In genomic region chr10:61958311-61958710, GRCh38 we compare ENCODE assay signal across 20 cellular contexts. TPM values are rescaled to one million over a fixed set of nuclear protein-coding genes. Genes with fewer than 3 reads are reported as not detected.
DNase-seq lines count a peak whose midpoint lies in the region; ATAC-seq, FAIRE-seq and TF ChIP-seq lines count a peak whose summit lies in the region.
"Had no signal": no experiment of that assay in that cellular context is flagged by ENCODE, and none has a peak within 500 bp of the region (broad histone marks: within the 10 kb centered on the region; RNA-seq: fewer than 3 reads in every experiment).

No MANE protein-coding gene starts in this region.

- no peaks in the 10 kb centered on the region for H3K9me3 Mint-ChIP-seq in activated CD8-positive, alpha-beta T cell treated with anti-CD3 and anti-CD28 coated beads for 36 hours
- H3K9me3 Mint-ChIP-seq in activated CD8-positive, alpha-beta T cell treated with anti-CD3 and anti-CD28 coated beads, Interleukin-2, amount 10 ng/mL, durations not matched to agents 7 days and 5 days (ENCODE audit: insufficient read depth): no peaks in the 10 kb centered on the region
- no peaks in the 10 kb centered on the region for H3K9me3 Mint-ChIP-seq in CD4-positive, alpha-beta memory T cell
- H3K9me3 Mint-ChIP-seq in activated B cell treated with CpG ODN at 0.5 μM for 24 hours: no peaks in the 10 kb centered on the region
- no peaks in the 10 kb centered on the region for H3K9me3 Mint-ChIP-seq in naive B cell
- H3K9me3 Mint-ChIP-seq in activated CD8-positive, alpha-beta memory T cell treated with anti-CD3 and anti-CD28 coated beads, Interleukin-2, amount 10 ng/mL, durations not matched to agents 7 days and 5 days (ENCODE audit: low read depth): no peaks in the 10 kb centered on the region

- no peak overlapping the region for H3K4me3 ChIP-seq in CD4-positive, alpha-beta memory T cell (ENCODE audit: low read length in 2 of 2)
- H3K4me3 ChIP-seq: MG63, Peyer's patch had no signal

- no peaks in the 10 kb centered on the region for H3K27me3 ChIP-seq in CD4-positive, alpha-beta memory T cell (ENCODE audit: insufficient read depth, low read length)
- H3K27me3 ChIP-seq: MG63, Peyer's patch had no signal

- no peaks in the 10 kb centered on the region for H3K36me3 ChIP-seq in CD4-positive, alpha-beta memory T cell (ENCODE audit: insufficient read depth, low read length)
- H3K36me3 ChIP-seq: Peyer's patch had no signal

- no peaks in the 10 kb centered on the region for H3K9me3 ChIP-seq in CD4-positive, alpha-beta memory T cell (ENCODE audit: control insufficient read depth in 1 of 2, low read length in 2 of 2)
- H3K9me3 ChIP-seq: MG63, Peyer's patch had no signal

- H3K4me3 Mint-ChIP-seq in activated CD8-positive, alpha-beta T cell treated with anti-CD3 and anti-CD28 coated beads for 36 hours: no peak overlapping the region
- H3K4me3 Mint-ChIP-seq in activated CD8-positive, alpha-beta T cell treated with anti-CD3 and anti-CD28 coated beads, Interleukin-2, amount 10 ng/mL, durations not matched to agents 7 days and 5 days: no peak overlapping the region
- no peak overlapping the region for H3K4me3 Mint-ChIP-seq in CD4-positive, alpha-beta memory T cell
- H3K4me3 Mint-ChIP-seq in activated B cell treated with CpG ODN at 0.5 μM for 24 hours (no peak overlapping the region), naive B cell (peak overlapping the region in 5 of 8 donors; percentile 7 to 75 (median 59))
- H3K4me3 Mint-ChIP-seq in activated CD8-positive, alpha-beta memory T cell treated with anti-CD3 and anti-CD28 coated beads, Interleukin-2, amount 10 ng/mL, durations not matched to agents 7 days and 5 days: no peak overlapping the region
- H3K4me3 Mint-ChIP-seq: CD14-positive monocyte had no signal

- ATAC-seq in activated CD8-positive, alpha-beta T cell treated with anti-CD3 and anti-CD28 coated beads for 36 hours: no peak
- ATAC-seq in activated CD8-positive, alpha-beta T cell treated with anti-CD3 and anti-CD28 coated beads, Interleukin-2, amount 10 ng/mL, durations not matched to agents 7 days and 5 days: no peak
- ATAC-seq in activated B cell treated with CpG ODN at 0.5 μM for 24 hours (ENCODE audit: low read depth): no peak
- ATAC-seq in naive B cell (ENCODE audit: low read depth in 2 of 2): no peak
- ATAC-seq in activated CD8-positive, alpha-beta memory T cell treated with anti-CD3 and anti-CD28 coated beads, Interleukin-2, amount 10 ng/mL, durations not matched to agents 7 days and 5 days: no peak

- H3K4me1 ChIP-seq in CD4-positive, alpha-beta memory T cell (ENCODE audit: insufficient read depth, low read length): peaks cover 38% of the 10 kb centered on the region

- CTCF ChIA-PET in activated CD8-positive, alpha-beta T cell treated with anti-CD3 and anti-CD28 coated beads for 36 hours (lab: Charles Lee): interaction anchor here (1.1 kb wide), 2 partner anchors 9 to 80 kb away, joined by 3 to 4 read pairs; no protein-coding TSS in a partner anchor
- CTCF ChIA-PET in activated CD8-positive, alpha-beta T cell treated with anti-CD3 and anti-CD28 coated beads, Interleukin-2, amount 10 ng/mL, durations not matched to agents 7 days and 5 days (lab: Charles Lee): interaction anchor here (1.0 to 1.1 kb wide), 3 partner anchors 9 to 62 kb away, joined by 3 to 5 read pairs (median 3); no protein-coding TSS in a partner anchor
- CTCF ChIA-PET in CD4-positive, alpha-beta memory T cell (lab: Charles Lee; ENCODE audit: partially characterized antibody): interaction anchor here (0.9 to 1.1 kb wide), 2 partner anchors 60 to 287 kb away, joined by 3 to 4 read pairs; no protein-coding TSS in a partner anchor
- CTCF ChIA-PET in activated B cell treated with CpG ODN at 0.5 μM for 24 hours (lab: Charles Lee): no interaction called here
- CTCF ChIA-PET in activated CD8-positive, alpha-beta memory T cell treated with anti-CD3 and anti-CD28 coated beads, Interleukin-2, amount 10 ng/mL, durations not matched to agents 7 days and 5 days (lab: Charles Lee): interaction anchor here (0.9 kb wide), 1 partner anchor 14 kb away, joined by 3 read pairs; no protein-coding TSS in a partner anchor

- no peaks in the 10 kb centered on the region for H3K27me3 Mint-ChIP-seq in activated CD8-positive, alpha-beta T cell treated with anti-CD3 and anti-CD28 coated beads for 36 hours
- no peaks in the 10 kb centered on the region for H3K27me3 Mint-ChIP-seq in activated CD8-positive, alpha-beta T cell treated with anti-CD3 and anti-CD28 coated beads, Interleukin-2, amount 10 ng/mL, durations not matched to agents 7 days and 5 days (ENCODE audit: low read depth)
- H3K27me3 Mint-ChIP-seq in CD4-positive, alpha-beta memory T cell: no peaks in the 10 kb centered on the region
- H3K27me3 Mint-ChIP-seq in activated B cell treated with CpG ODN at 0.5 μM for 24 hours (no peaks in the 10 kb centered on the region), naive B cell (no peaks in the 10 kb centered on the region)
- no peaks in the 10 kb centered on the region for H3K27me3 Mint-ChIP-seq in activated CD8-positive, alpha-beta memory T cell treated with anti-CD3 and anti-CD28 coated beads, Interleukin-2, amount 10 ng/mL, durations not matched to agents 7 days and 5 days

- intact Hi-C loops in activated CD8-positive, alpha-beta T cell treated with anti-CD3 and anti-CD28 coated beads for 36 hours (cut with micrococcal nuclease): no loop called here
- intact Hi-C loops in CD4-positive, alpha-beta memory T cell (cut with micrococcal nuclease): no loop called here
- intact Hi-C loops in activated B cell treated with CpG ODN at 0.5 μM for 24 hours (cut with micrococcal nuclease): loop anchor here (1.0 kb wide), 1 partner anchor 9 kb away; no protein-coding TSS in a partner anchor

- FAIRE-seq in GM19239 (lab: Jason Lieb, UNC): no peak
- FAIRE-seq: G401.6, H1 had no signal

- H3K27ac Mint-ChIP-seq in activated CD8-positive, alpha-beta T cell treated with anti-CD3 and anti-CD28 coated beads for 36 hours: peak overlapping the region; percentile 21
- no peak overlapping the region for H3K27ac Mint-ChIP-seq in activated CD8-positive, alpha-beta T cell treated with anti-CD3 and anti-CD28 coated beads, Interleukin-2, amount 10 ng/mL, durations not matched to agents 7 days and 5 days
- peak overlapping the region in 4 of 7 donors; percentile 48 to 86 (median 75) for H3K27ac Mint-ChIP-seq in CD4-positive, alpha-beta memory T cell
- peak overlapping the region; percentile 69 for H3K27ac Mint-ChIP-seq in activated B cell treated with CpG ODN at 0.5 μM for 24 hours
- peak overlapping the region; percentile 44 to 92 (median 84) for H3K27ac Mint-ChIP-seq in naive B cell
- H3K27ac Mint-ChIP-seq in activated CD8-positive, alpha-beta memory T cell treated with anti-CD3 and anti-CD28 coated beads, Interleukin-2, amount 10 ng/mL, durations not matched to agents 7 days and 5 days: no peak overlapping the region

- no peak for TF ChIP-seq CTCF in activated CD8-positive, alpha-beta T cell treated with anti-CD3 and anti-CD28 coated beads for 36 hours (IDR thresholded peaks at IDR 0.05)
- no peak for TF ChIP-seq CTCF in activated B cell treated with CpG ODN at 0.5 μM for 24 hours (IDR thresholded peaks at IDR 0.05)

- peaks cover 65% of the 10 kb centered on the region for H3K36me3 Mint-ChIP-seq in activated CD8-positive, alpha-beta T cell treated with anti-CD3 and anti-CD28 coated beads for 36 hours (ENCODE audit: low read depth)
- peaks cover 51% of the 10 kb centered on the region for H3K36me3 Mint-ChIP-seq in activated CD8-positive, alpha-beta T cell treated with anti-CD3 and anti-CD28 coated beads, Interleukin-2, amount 10 ng/mL, durations not matched to agents 7 days and 5 days (ENCODE audit: low read depth)
- H3K36me3 Mint-ChIP-seq in CD4-positive, alpha-beta memory T cell: peaks cover 29 to 41% of the 10 kb centered on the region in 2 donors
- H3K36me3 Mint-ChIP-seq in activated B cell treated with CpG ODN at 0.5 μM for 24 hours (ENCODE audit: low read depth) (peaks cover 57% of the 10 kb centered on the region), naive B cell (peaks cover 21 to 36% of the 10 kb centered on the region in 2 donors)
- peaks cover 45% of the 10 kb centered on the region for H3K36me3 Mint-ChIP-seq in activated CD8-positive, alpha-beta memory T cell treated with anti-CD3 and anti-CD28 coated beads, Interleukin-2, amount 10 ng/mL, durations not matched to agents 7 days and 5 days

- DNase-seq in activated CD8-positive, alpha-beta T cell treated with anti-CD3 and anti-CD28 coated beads for 36 hours: no peak
- DNase-seq in activated CD8-positive, alpha-beta T cell treated with anti-CD3 and anti-CD28 coated beads, Interleukin-2, amount 10 ng/mL, durations not matched to agents 7 days and 5 days: no peak
- no peak for DNase-seq in CD4-positive, alpha-beta memory T cell
- no peak for DNase-seq in activated B cell treated with CpG ODN at 0.5 μM for 24 hours
- no peak for DNase-seq in naive B cell
- DNase-seq in NCI-H2081 treated with DMSO at 0.1 percent for 48 hours (lab: John Stamatoyannopoulos, UW): no peak
- no peak for DNase-seq in activated CD8-positive, alpha-beta memory T cell treated with anti-CD3 and anti-CD28 coated beads, Interleukin-2, amount 10 ng/mL, durations not matched to agents 7 days and 5 days
- no peak for DNase-seq in GM19239 (ENCODE audit: insufficient read length, low spot score)
- DNase-seq: Calu3, DMS79, MG63, NCI-H1105, NCI-H187, NCI-H446 treated with DMSO at 0.1 percent for 48 hours, NCI-H748 treated with DMSO at 0.1 percent for 48 hours, Peyer's patch, SHP77 had no signal

- POLR2A ChIA-PET in activated CD8-positive, alpha-beta T cell treated with anti-CD3 and anti-CD28 coated beads for 36 hours (lab: Charles Lee): no interaction called here
- POLR2A ChIA-PET in activated CD8-positive, alpha-beta T cell treated with anti-CD3 and anti-CD28 coated beads, Interleukin-2, amount 10 ng/mL, durations not matched to agents 7 days and 5 days (lab: Charles Lee): interaction anchor here (4.5 kb wide), 1 partner anchor 57 kb away, joined by 47 read pairs; the partner anchor contains the start of gene ARID5B
- POLR2A ChIA-PET in CD4-positive, alpha-beta memory T cell (lab: Charles Lee; ENCODE audit: partially characterized antibody): interaction anchor here (0.7 to 7.4 kb wide), 3 partner anchors 8 to 57 kb away, joined by 3 to 61 read pairs (median 3); partner anchors contain the start of gene ARID5B
- POLR2A ChIA-PET in activated B cell treated with CpG ODN at 0.5 μM for 24 hours (lab: Charles Lee): interaction anchor here (0.6 to 1.4 kb wide), 5 partner anchors 9 to 174 kb away, joined by 4 to 7 read pairs (median 5); no protein-coding TSS in a partner anchor

- H3K4me1 Mint-ChIP-seq in activated CD8-positive, alpha-beta T cell treated with anti-CD3 and anti-CD28 coated beads for 36 hours (ENCODE audit: low read depth): peaks cover 71% of the 10 kb centered on the region
- H3K4me1 Mint-ChIP-seq in activated CD8-positive, alpha-beta T cell treated with anti-CD3 and anti-CD28 coated beads, Interleukin-2, amount 10 ng/mL, durations not matched to agents 7 days and 5 days (ENCODE audit: low read depth): peaks cover 45% of the 10 kb centered on the region
- H3K4me1 Mint-ChIP-seq in CD4-positive, alpha-beta memory T cell: peaks cover 46 to 62% (median 49%) of the 10 kb centered on the region in 4 donors
- H3K4me1 Mint-ChIP-seq in activated B cell treated with CpG ODN at 0.5 μM for 24 hours (peaks cover 77% of the 10 kb centered on the region), naive B cell (peaks cover 58 to 89% (median 84%) of the 10 kb centered on the region in 3 donors)
- H3K4me1 Mint-ChIP-seq in activated CD8-positive, alpha-beta memory T cell treated with anti-CD3 and anti-CD28 coated beads, Interleukin-2, amount 10 ng/mL, durations not matched to agents 7 days and 5 days: peaks cover 63% of the 10 kb centered on the region

- H3K27ac ChIP-seq in CD4-positive, alpha-beta memory T cell (ENCODE audit: low read depth, low read length): no peak overlapping the region

RNA-seq across cellular contexts. Expression of gene ARID5B, which starts 56.8 kb away (rescaled TPM):
- total RNA-seq in activated CD8-positive, alpha-beta T cell treated with anti-CD3 and anti-CD28 coated beads for 36 hours: 10 to 100 TPM; 26.7 to 28.3 TPM
- total RNA-seq in activated CD8-positive, alpha-beta T cell treated with anti-CD3 and anti-CD28 coated beads, Interleukin-2, amount 10 ng/mL, durations not matched to agents 7 days and 5 days: 10 to 100 TPM; 18.0 to 21.6 TPM
- 10 to 100 TPM; 41.9 TPM for total RNA-seq in CD4-positive, alpha-beta memory T cell
- 10 to 100 TPM; 30.9 to 49.6 TPM for polyA plus RNA-seq in CD4-positive, alpha-beta memory T cell
- 67.4 and 76.8 TPM in 2 replicates for total RNA-seq in activated B cell treated with CpG ODN at 0.5 μM for 24 hours
- 100 to 1,000 TPM in 5 of 6 donors, 10 to 100 TPM in 1; 68.6 to 165 (median 122) TPM for polyA plus RNA-seq in naive B cell (ENCODE audit: low read depth in 6 of 6)
- total RNA-seq in activated CD8-positive, alpha-beta memory T cell treated with anti-CD3 and anti-CD28 coated beads, Interleukin-2, amount 10 ng/mL, durations not matched to agents 7 days and 5 days: 10 to 100 TPM; 34.8 to 35.9 TPM

Comparison
In these comparisons a context has a peak if more than half of its experiments do, and no peak if none do; other contexts are left out.
1. H3K27ac Mint-ChIP-seq: peak in activated CD8-positive, alpha-beta T cell treated with anti-CD3 and anti-CD28 coated beads for 36 hours (single experiment), CD4-positive, alpha-beta memory T cell (4 of 7), activated B cell treated with CpG ODN at 0.5 μM for 24 hours (single experiment) and naive B cell (6 of 6); none in activated CD8-positive, alpha-beta T cell treated with anti-CD3 and anti-CD28 coated beads, Interleukin-2, amount 10 ng/mL, durations not matched to agents 7 days and 5 days (single experiment) and activated CD8-positive, alpha-beta memory T cell treated with anti-CD3 and anti-CD28 coated beads, Interleukin-2, amount 10 ng/mL, durations not matched to agents 7 days and 5 days (single experiment).
2. H3K4me3 Mint-ChIP-seq: peak in naive B cell (5 of 8); none in activated CD8-positive, alpha-beta T cell treated with anti-CD3 and anti-CD28 coated beads for 36 hours (single experiment), activated CD8-positive, alpha-beta T cell treated with anti-CD3 and anti-CD28 coated beads, Interleukin-2, amount 10 ng/mL, durations not matched to agents 7 days and 5 days (single experiment), CD4-positive, alpha-beta memory T cell (0 of 8), activated B cell treated with CpG ODN at 0.5 μM for 24 hours (single experiment) and activated CD8-positive, alpha-beta memory T cell treated with anti-CD3 and anti-CD28 coated beads, Interleukin-2, amount 10 ng/mL, durations not matched to agents 7 days and 5 days (single experiment).